10 cellular contexts compared by ENCODE assay signal in the genomic region with DNA sequence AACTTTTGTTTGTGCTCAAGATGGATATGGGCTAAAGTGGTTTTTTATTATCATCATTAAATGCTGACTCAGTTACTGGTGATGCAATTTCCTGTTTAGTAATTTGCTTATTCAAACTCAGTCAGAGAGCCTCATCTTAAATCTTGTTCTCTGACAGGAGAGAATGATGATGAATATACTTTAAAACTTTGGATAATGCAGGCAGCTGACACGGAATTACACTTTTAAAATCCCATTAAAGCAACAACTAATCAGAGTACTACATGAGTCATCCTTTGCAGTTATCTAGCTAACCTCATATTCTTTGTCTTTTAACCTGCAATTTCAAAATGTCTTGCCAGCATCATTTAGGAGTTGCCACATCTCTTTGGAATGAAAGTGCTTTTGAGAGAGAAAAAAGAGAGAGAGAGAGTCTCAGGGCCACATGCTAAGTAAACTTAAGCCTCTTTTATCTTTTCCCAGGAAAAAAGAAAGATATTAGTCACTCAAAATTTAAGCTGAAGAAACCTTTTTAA. TPM values are rescaled to one million over a fixed set of nuclear protein-coding genes. Genes with fewer than 3 reads are reported as not detected.
DNase-seq lines count a peak whose midpoint lies in the region; ATAC-seq, FAIRE-seq and TF ChIP-seq lines count a peak whose summit lies in the region.
"Had no signal": no experiment of that assay in that cellular context is flagged by ENCODE, and none has a peak within 500 bp of the region (broad histone marks: within the 10 kb centered on the region; RNA-seq: fewer than 3 reads in every experiment).

No MANE protein-coding gene starts in this region.

- no peaks in the 10 kb centered on the region for H3K4me1 Mint-ChIP-seq in effector memory CD8-positive, alpha-beta T cell (ENCODE audit: low read depth in 2 of 2)
- H3K4me1 Mint-ChIP-seq: CD4-positive, alpha-beta memory T cell had no signal

- CTCF ChIA-PET in HEK293T (lab: Yijun Ruan, JAX) = interaction anchor here (0.7 to 4.0 kb wide), 3 partner anchors 9 to 1308 kb away, joined by 4 to 13 read pairs (median 6); a partner anchor contains a TSS

- H3K36me3 Mint-ChIP-seq in effector memory CD8-positive, alpha-beta T cell (ENCODE audit: insufficient read depth) = no peaks in the 10 kb centered on the region
- H3K36me3 Mint-ChIP-seq: CD4-positive, alpha-beta memory T cell had no signal

- H3K27ac Mint-ChIP-seq in effector memory CD8-positive, alpha-beta T cell = no peak overlapping the region
- H3K27ac Mint-ChIP-seq: CD4-positive, alpha-beta memory T cell had no signal

- TF ChIP-seq CTCF in foreskin keratinocyte (conservative IDR thresholded peaks at IDR 0.05) = no peak

- DNase-seq in HEK293T (ENCODE audit: extremely low spot score) (no peak), RKO (ENCODE audit: low spot score) (peak; percentile 97), foreskin keratinocyte (peak; percentile 96 to 98)
- no peak for DNase-seq in effector memory CD8-positive, alpha-beta T cell
- DNase-seq: activated effector memory CD4-positive, alpha-beta T cell treated with anti-CD3 and anti-CD28 coated beads, Interleukin-2, amount 50 U/mL, for 16 hours; CD4-positive, alpha-beta memory T cell had no signal

- H3K27me3 Mint-ChIP-seq in effector memory CD8-positive, alpha-beta T cell = no peaks in the 10 kb centered on the region

- no peaks in the 10 kb centered on the region for H3K27me3 ChIP-seq in foreskin keratinocyte

- no peaks in the 10 kb centered on the region for H3K9me3 Mint-ChIP-seq in effector memory CD8-positive, alpha-beta T cell
- H3K9me3 Mint-ChIP-seq: CD4-positive, alpha-beta memory T cell had no signal

- FAIRE-seq in A204.1 (lab: Jason Lieb, UNC) = peak; percentile 99

- H3K27ac ChIP-seq in foreskin keratinocyte = peak overlapping the region; percentile 72

- POLR2A ChIA-PET in HEK293T (lab: Yijun Ruan, JAX) = interaction anchor here (1.1 to 4.1 kb wide), 2 partner anchors 10 to 13 kb away, joined by 3 to 34 read pairs; a partner anchor contains a TSS

- ATAC-seq in foreskin keratinocyte (peak; percentile 94), HG02970 (IDR thresholded peaks at IDR 0.05; ENCODE audit: low FRiP score, unreplicated experiment) (no peak), GM21423 (IDR thresholded peaks at IDR 0.05; ENCODE audit: unreplicated experiment) (no peak), GM18873 (IDR thresholded peaks at IDR 0.05; ENCODE audit: low FRiP score, unreplicated experiment) (no peak)
- no peak for ATAC-seq in effector memory CD8-positive, alpha-beta T cell (replicated peaks)

- H3K4me1 ChIP-seq in foreskin keratinocyte = peaks cover 21% of the 10 kb centered on the region

- no peak overlapping the region for H3K4me3 Mint-ChIP-seq in effector memory CD8-positive, alpha-beta T cell
- H3K4me3 Mint-ChIP-seq: CD4-positive, alpha-beta memory T cell had no signal

TF ChIP-seq in HEK293T, 16 proteins besides CTCF, POLR2A, EP300 and RAD21:
- no peak for TF ChIP-seq ZNF384 (IDR thresholded peaks at IDR 0.05)
- TF ChIP-seq, protein P1, sequence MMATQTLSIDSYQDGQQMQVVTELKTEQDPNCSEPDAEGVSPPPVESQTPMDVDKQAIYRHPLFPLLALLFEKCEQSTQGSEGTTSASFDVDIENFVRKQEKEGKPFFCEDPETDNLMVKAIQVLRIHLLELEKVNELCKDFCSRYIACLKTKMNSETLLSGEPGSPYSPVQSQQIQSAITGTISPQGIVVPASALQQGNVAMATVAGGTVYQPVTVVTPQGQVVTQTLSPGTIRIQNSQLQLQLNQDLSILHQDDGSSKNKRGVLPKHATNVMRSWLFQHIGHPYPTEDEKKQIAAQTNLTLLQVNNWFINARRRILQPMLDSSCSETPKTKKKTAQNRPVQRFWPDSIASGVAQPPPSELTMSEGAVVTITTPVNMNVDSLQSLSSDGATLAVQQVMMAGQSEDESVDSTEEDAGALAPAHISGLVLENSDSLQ (IDR thresholded peaks at IDR 0.05) = peak; percentile 79
- no peak for TF ChIP-seq HDGF (IDR thresholded peaks at IDR 0.05; ENCODE audit: borderline replicate concordance)

RNA-seq across cellular contexts. Expression of a gene that starts 9.2 kb away (rescaled TPM):
- total RNA-seq in foreskin keratinocyte = 19.8 and 21.2 TPM in 2 replicates
- polyA plus RNA-seq in foreskin keratinocyte = 10.2 and 13.8 TPM in 2 replicates
- total RNA-seq: CD4-positive, alpha-beta memory T cell had no signal
- polyA plus RNA-seq: CD4-positive, alpha-beta memory T cell had no signal

RNA-seq across cellular contexts. Expression of a gene that starts 41.5 kb away (rescaled TPM):
- not detected in 2 replicates for total RNA-seq in foreskin keratinocyte
- not detected in 2 replicates for polyA plus RNA-seq in foreskin keratinocyte
- total RNA-seq: CD4-positive, alpha-beta memory T cell had no signal
- polyA plus RNA-seq: CD4-positive, alpha-beta memory T cell had no signal

Comparison
In these comparisons a context has a peak if more than half of its experiments do, and no peak if none do; other contexts are left out.
1. DNase-seq: peak in RKO (single experiment) and foreskin keratinocyte (2 of 2); none in HEK293T (single experiment) and effector memory CD8-positive, alpha-beta T cell (0 of 3).